ENCODE assay signal across 8 cellular contexts in genomic region chr19:12955996-12956395, GRCh38. TPM values are rescaled to one million over a fixed set of nuclear protein-coding genes. Genes with fewer than 3 reads are reported as not detected.
DNase-seq lines count a peak whose midpoint lies in the region; ATAC-seq and TF ChIP-seq lines count a peak whose summit lies in the region.

No MANE protein-coding gene starts in this region.

- TF ChIP-seq CTCF in CD14-positive monocyte (IDR thresholded peaks at IDR 0.05) (no peak), nephron progenitor cell (IDR thresholded peaks at IDR 0.05) (no peak)

- no peak overlapping the region for H3K27ac ChIP-seq in ectodermal cell (ENCODE audit: insufficient read depth, low read depth, low read length, poor library complexity, severe bottlenecking)

- H3K4me1 Mint-ChIP-seq in CD14-positive monocyte (peaks cover 46% of the 10 kb centered on the region), nephron progenitor cell (peaks cover 27% of the 10 kb centered on the region)

- no peaks in the 10 kb centered on the region for H3K27me3 ChIP-seq in ectodermal cell (ENCODE audit: control insufficient read depth, insufficient read depth, low read length, poor library complexity, severe bottlenecking)

- H3K4me1 ChIP-seq in ectodermal cell (ENCODE audit: control insufficient read depth, insufficient read depth, low read length) = peaks cover 4% of the 10 kb centered on the region

- H3K9me3 Mint-ChIP-seq in CD14-positive monocyte (no peaks in the 10 kb centered on the region), nephron progenitor cell (peaks cover 8% of the 10 kb centered on the region)

- H3K9me3 ChIP-seq in ectodermal cell (ENCODE audit: control insufficient read depth, low read length) = no peaks in the 10 kb centered on the region

- peak overlapping the region; percentile 79 to 87 for H3K4me3 Mint-ChIP-seq in CD14-positive monocyte
- peak overlapping the region; percentile 88 for H3K4me3 Mint-ChIP-seq in nephron progenitor cell

- peaks cover 19 to 35% of the 10 kb centered on the region in 2 donors for H3K36me3 Mint-ChIP-seq in CD14-positive monocyte
- H3K36me3 Mint-ChIP-seq in nephron progenitor cell (ENCODE audit: low read depth) = peaks cover 21% of the 10 kb centered on the region

- intact Hi-C loops in CD14-positive monocyte (cut with micrococcal nuclease) = no loop called here

- peaks cover 16% of the 10 kb centered on the region for H3K36me3 ChIP-seq in ectodermal cell (ENCODE audit: control insufficient read depth, insufficient read depth, low read length)

- no peak for ATAC-seq in HG02610 (IDR thresholded peaks at IDR 0.05; ENCODE audit: unreplicated experiment)

- WGBS in ectodermal cell, 2 experiments = 71 to 72% methylated on average over 12 of the region's 12 CpGs

- no peak for DNase-seq in CD14-positive monocyte (ENCODE audit: low spot score)
- DNase-seq in NAMALWA (ENCODE audit: low spot score) = peak; percentile 31
- no peak for DNase-seq in nephron progenitor cell
- no peak for DNase-seq in kidney tubule cell (ENCODE audit: low spot score)
- DNase-seq in GM19240 (ENCODE audit: insufficient read length, low spot score) = no peak
- DNase-seq in NCI-H1436 treated with DMSO at 0.1 percent for 48 hours (lab: John Stamatoyannopoulos, UW) = no peak

- H3K4me3 ChIP-seq in ectodermal cell (ENCODE audit: insufficient read depth, low read depth, low read length) = peak overlapping the region; percentile 93

- H3K27me3 Mint-ChIP-seq in CD14-positive monocyte (ENCODE audit: low read depth in 3 of 3) = peaks cover 0 to 1% (median 0%) of the 10 kb centered on the region in 3 donors
- H3K27me3 Mint-ChIP-seq in nephron progenitor cell (ENCODE audit: low read depth, poor library complexity) = peaks cover 7% of the 10 kb centered on the region

- H3K27ac Mint-ChIP-seq in CD14-positive monocyte = peak overlapping the region in 6 of 7 donors; percentile 35 to 83 (median 64)
- H3K27ac Mint-ChIP-seq in nephron progenitor cell = peak overlapping the region; percentile 97

RNA-seq across cellular contexts. Expression of gene GADD45GIP1, which starts 1.0 kb away (rescaled TPM):
- polyA plus RNA-seq in CD14-positive monocyte = 10 to 100 TPM; 31.6 to 42.4 TPM
- 35.6 TPM for polyA plus RNA-seq in ectodermal cell (2013, experiment 1 of 4)
- polyA plus RNA-seq in ectodermal cell (2013, experiment 2 of 4) = 31.3 TPM
- polyA plus RNA-seq in ectodermal cell (2013, experiment 3 of 4) = 42.9 TPM
- 42.2 TPM for polyA plus RNA-seq in ectodermal cell (2013, experiment 4 of 4)

RNA-seq across cellular contexts. Expression of gene RAD23A, which starts 10.3 kb away (rescaled TPM):
- polyA plus RNA-seq in CD14-positive monocyte = 10 to 100 TPM; 45.5 to 55.3 TPM
- 77.6 TPM for polyA plus RNA-seq in ectodermal cell (2013, experiment 1 of 4)
- polyA plus RNA-seq in ectodermal cell (2013, experiment 2 of 4) = 62.0 TPM
- 66.8 TPM for polyA plus RNA-seq in ectodermal cell (2013, experiment 3 of 4)
- 69.1 TPM for polyA plus RNA-seq in ectodermal cell (2013, experiment 4 of 4)

RNA-seq across cellular contexts. Expression of gene DAND5, which starts 13.4 kb away (rescaled TPM):
- polyA plus RNA-seq in CD14-positive monocyte = not detected
- not detected for polyA plus RNA-seq in ectodermal cell (2013, experiment 1 of 4)
- 0.11 TPM for polyA plus RNA-seq in ectodermal cell (2013, experiment 2 of 4)
- polyA plus RNA-seq in ectodermal cell (2013, experiment 3 of 4) = not detected
- polyA plus RNA-seq in ectodermal cell (2013, experiment 4 of 4) = 0.16 TPM

RNA-seq across cellular contexts. Expression of gene CALR, which starts 17.6 kb away (rescaled TPM):
- polyA plus RNA-seq in CD14-positive monocyte = 100 to 1,000 TPM; 109 to 133 TPM
- polyA plus RNA-seq in ectodermal cell (2013, experiment 1 of 4) = 779 TPM
- polyA plus RNA-seq in ectodermal cell (2013, experiment 2 of 4) = 666 TPM
- polyA plus RNA-seq in ectodermal cell (2013, experiment 3 of 4) = 579 TPM
- 617 TPM for polyA plus RNA-seq in ectodermal cell (2013, experiment 4 of 4)

RNA-seq across cellular contexts. Expression of gene FARSA, which starts 22.5 kb away (rescaled TPM):
- 10 to 100 TPM; 47.9 to 49.2 TPM for polyA plus RNA-seq in CD14-positive monocyte
- 67.5 TPM for polyA plus RNA-seq in ectodermal cell (2013, experiment 1 of 4)
- 66.0 TPM for polyA plus RNA-seq in ectodermal cell (2013, experiment 2 of 4)
- polyA plus RNA-seq in ectodermal cell (2013, experiment 3 of 4) = 39.9 TPM
- polyA plus RNA-seq in ectodermal cell (2013, experiment 4 of 4) = 45.2 TPM
